In the genomic region with DNA sequence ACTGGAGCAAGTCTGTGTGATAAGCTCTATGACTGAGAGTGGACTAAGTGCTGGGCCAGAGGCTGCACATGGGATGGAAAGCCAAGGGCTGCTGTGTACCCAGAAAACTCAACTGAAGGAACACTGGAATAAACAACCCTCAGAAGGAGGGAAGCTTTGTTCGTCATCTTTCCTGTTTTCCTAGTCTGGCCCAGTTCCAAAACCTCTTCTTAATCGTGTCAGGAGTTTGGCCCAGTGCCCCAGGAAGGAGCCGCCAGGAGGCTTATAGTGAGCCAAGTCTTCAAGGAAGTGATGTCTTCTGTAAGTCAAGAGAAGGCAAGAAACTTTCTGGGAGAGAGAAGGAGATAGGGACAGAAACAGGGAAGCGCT, we compare ENCODE assay signal across 8 cellular contexts. TPM values are rescaled to one million over a fixed set of nuclear protein-coding genes. Genes with fewer than 3 reads are reported as not detected.
DNase-seq lines count a peak whose midpoint lies in the region; ATAC-seq and TF ChIP-seq lines count a peak whose summit lies in the region.

No MANE protein-coding gene starts in this region.

- H2AFZ ChIP-seq in GM23248: no peak overlapping the region

- H3K4me1 ChIP-seq in GM23248 (ENCODE audit: insufficient read depth) (peaks cover 50% of the 10 kb centered on the region), RWPE2 (ENCODE audit: insufficient read depth, poor library complexity, severe bottlenecking) (peaks cover 69% of the 10 kb centered on the region), skeletal muscle satellite cell (ENCODE audit: control insufficient read depth, insufficient read depth, low read length) (peaks cover 70% of the 10 kb centered on the region)

- ATAC-seq in RWPE2 (ENCODE audit: low read depth): peak; percentile 7
- ATAC-seq in GM21515 (IDR thresholded peaks at IDR 0.05; ENCODE audit: unreplicated experiment): no peak

- H3K9me2 ChIP-seq in GM23248 (ENCODE audit: insufficient read depth): no peaks in the 10 kb centered on the region

- H3K79me2 ChIP-seq in GM23248 (ENCODE audit: insufficient read depth): no peaks in the 10 kb centered on the region

- H3K27me3 ChIP-seq in GM23248 (replicated peaks; ENCODE audit: insufficient read depth) (no peaks in the 10 kb centered on the region), RWPE2 (ENCODE audit: insufficient read depth, poor library complexity, severe bottlenecking) (no peaks in the 10 kb centered on the region), skeletal muscle satellite cell (ENCODE audit: control insufficient read depth, insufficient read depth, low read length) (no peaks in the 10 kb centered on the region)

- whole genome bisulfite sequencing in GM23248 (ENCODE audit: low coverage in 1 of 2, low lambda C conversion rate in 2 of 2, missing lambda C conversion rate in 2 of 2), 2 experiments: 18 to 21% methylated on average over 4 of the region's 4 CpGs

- H3K27ac ChIP-seq in GM23248 (no peak overlapping the region; the same call in 1 of the 2 replicates), RWPE2 (ENCODE audit: poor library complexity, severe bottlenecking) (peak overlapping the region; percentile 99)

- H3K4me3 ChIP-seq in GM23248: no peak overlapping the region
- H3K4me3 ChIP-seq in RWPE2 (ENCODE audit: severe bottlenecking): no peak overlapping the region
- H3K4me3 ChIP-seq in fibroblast of villous mesenchyme (ENCODE audit: low read depth, low read length): no peak overlapping the region
- peak overlapping the region; percentile 65 for H3K4me3 ChIP-seq in skeletal muscle satellite cell (ENCODE audit: low read length)

- TF ChIP-seq CTCF in RWPE2 (IDR thresholded peaks at IDR 0.05; ENCODE audit: poor library complexity, severe bottlenecking) (no peak), fibroblast of villous mesenchyme (IDR thresholded peaks at IDR 0.05; ENCODE audit: insufficient read depth, low read depth, low read length) (no peak)

- H3K9me3 ChIP-seq in GM23248 (ENCODE audit: low read depth) (no peaks in the 10 kb centered on the region), RWPE2 (ENCODE audit: severe bottlenecking) (no peaks in the 10 kb centered on the region), skeletal muscle satellite cell (replicated peaks; ENCODE audit: low read length) (no peaks in the 10 kb centered on the region)

- H3F3A ChIP-seq in GM23248 (ENCODE audit: insufficient read depth): peaks cover 27% of the 10 kb centered on the region

- DNase-seq in GM23248 (peak; percentile 94), RWPE2 (ENCODE audit: low spot score) (peak; percentile 99), fibroblast of villous mesenchyme (ENCODE audit: low read depth) (peak; percentile 98), GM19238 (ENCODE audit: insufficient read length, low spot score) (no peak), NCI-H128 (lab: John Stamatoyannopoulos, UW; ENCODE audit: unreplicated experiment) (no peak), RPMI8226 (no peak)

- in situ Hi-C loops in GM23248 (cut with MboI): no loop called here

- no peaks in the 10 kb centered on the region for H3K36me3 ChIP-seq in GM23248 (ENCODE audit: low read depth)
- H3K36me3 ChIP-seq in RWPE2 (ENCODE audit: low read depth): no peaks in the 10 kb centered on the region
- no peaks in the 10 kb centered on the region for H3K36me3 ChIP-seq in skeletal muscle satellite cell (ENCODE audit: insufficient read depth, low read length)

- H3K9ac ChIP-seq in GM23248 (no peak overlapping the region), skeletal muscle satellite cell (ENCODE audit: low read depth, low read length) (peak overlapping the region; percentile 76)

- H4K20me1 ChIP-seq in GM23248 (ENCODE audit: insufficient read depth): no peaks in the 10 kb centered on the region

- H3K4me2 ChIP-seq in GM23248 (ENCODE audit: unreplicated experiment) (peak overlapping the region; percentile 81), skeletal muscle satellite cell (ENCODE audit: low read length) (peak overlapping the region; percentile 76)

RNA-seq across cellular contexts. Expression of a gene that starts 23.3 kb away (rescaled TPM):
- total RNA-seq in GM23248 (2014; rRNA removed; shearing (Covaris generic)): 7.2 and 9.0 TPM in 2 replicates
- 17.9 and 18.2 TPM in 2 replicates for polyA plus RNA-seq in GM23248 (2016; fragmentation: Nextera tagmentation; extraction: Ambion mirVana)
- total RNA-seq in fibroblast of villous mesenchyme: 10.3 and 19.9 TPM in 2 replicates
- 25.1 and 26.9 TPM in 2 replicates for total RNA-seq in skeletal muscle satellite cell (2012; rRNA removed)

Comparison
In these comparisons a context has a peak if more than half of its experiments do, and no peak if none do; other contexts are left out.
1. DNase-seq: peak in GM23248 (single experiment), RWPE2 (single experiment) and fibroblast of villous mesenchyme (single experiment); none in GM19238 (single experiment), NCI-H128 (single experiment) and RPMI8226 (single experiment).